In the genomic region with DNA sequence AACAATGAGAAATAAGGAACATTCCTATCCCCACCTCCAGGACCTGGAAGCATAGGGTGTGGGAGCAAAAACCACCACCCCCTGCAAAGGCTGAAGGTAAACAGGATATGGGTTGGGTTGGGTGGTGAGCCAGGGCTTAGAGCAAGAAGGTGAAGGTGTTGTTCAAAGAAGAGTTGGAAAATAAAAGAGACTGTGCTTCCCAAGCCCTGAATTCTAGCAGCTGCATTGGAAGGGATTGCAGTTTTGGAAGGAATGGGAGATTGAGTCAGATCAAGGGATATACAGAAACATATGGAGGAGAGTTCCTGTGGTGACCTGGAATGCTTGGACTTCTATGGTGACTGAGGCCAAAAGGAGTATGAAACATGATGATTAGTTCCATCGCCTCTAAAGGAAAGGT, we compare ENCODE assay signal across 15 cellular contexts. TPM values are rescaled to one million over a fixed set of nuclear protein-coding genes. Genes with fewer than 3 reads are reported as not detected.
DNase-seq lines count a peak whose midpoint lies in the region; ATAC-seq, FAIRE-seq and TF ChIP-seq lines count a peak whose summit lies in the region.
"Had no signal": no experiment of that assay in that cellular context is flagged by ENCODE, and none has a peak within 500 bp of the region (broad histone marks: within the 10 kb centered on the region; RNA-seq: fewer than 3 reads in every experiment).

No MANE protein-coding gene starts in this region.

- POLR2A ChIA-PET in CD4-positive, alpha-beta memory T cell (lab: Charles Lee; ENCODE audit: partially characterized antibody) = interaction anchor here (0.6 to 2.1 kb wide), 8 partner anchors 10 to 444 kb away, joined by 3 to 13 read pairs (median 4); partner anchors contain the start of gene MTAP

- no peak overlapping the region for H3K4me3 Mint-ChIP-seq in CD4-positive, alpha-beta memory T cell
- no peak overlapping the region for H3K4me3 Mint-ChIP-seq in type B pancreatic cell
- H3K4me3 Mint-ChIP-seq: activated naive CD8-positive, alpha-beta T cell had no signal

- FAIRE-seq in keratinocyte (lab: Jason Lieb, UNC) (peak; percentile 71), GM19239 (lab: Jason Lieb, UNC) (no peak), HTR-8/SVneo (lab: Jason Lieb, UNC) (no peak)

- no peaks in the 10 kb centered on the region for H3K9me3 ChIP-seq in CD4-positive, alpha-beta memory T cell (ENCODE audit: control insufficient read depth in 1 of 2, low read length in 2 of 2)
- H3K9me3 ChIP-seq in keratinocyte (ENCODE audit: control insufficient read depth, low read depth, low read length) = no peaks in the 10 kb centered on the region
- H3K9me3 ChIP-seq: transverse colon had no signal

- in situ Hi-C loops in brain microvascular endothelial cell (cut with HindIII; ENCODE audit: low pct_ligation_motif_present, low sequenced_read_pairs) = no loop called here

- CTCF ChIA-PET in CD4-positive, alpha-beta memory T cell (lab: Charles Lee; ENCODE audit: partially characterized antibody) = interaction anchor here (1.3 to 3.5 kb wide), 6 partner anchors 10 to 343 kb away, joined by 3 to 24 read pairs (median 4); no protein-coding TSS in a partner anchor

- ATAC-seq in Right ventricle myocardium inferior = no peak

- H3K27ac ChIP-seq in CD4-positive, alpha-beta memory T cell (ENCODE audit: low read depth, low read length) = no peak overlapping the region
- H3K27ac ChIP-seq in brain microvascular endothelial cell = no peak overlapping the region
- no peak overlapping the region for H3K27ac ChIP-seq in keratinocyte (ENCODE audit: control insufficient read depth, insufficient read depth, low read length)
- H3K27ac ChIP-seq: transverse colon had no signal

- H3K4me3 ChIP-seq in CD4-positive, alpha-beta memory T cell (ENCODE audit: low read length in 2 of 2) = peak overlapping the region in 1 of 2 donors; percentile 30
- H3K4me3 ChIP-seq in brain microvascular endothelial cell (ENCODE audit: low read depth, low read length) = no peak overlapping the region
- no peak overlapping the region for H3K4me3 ChIP-seq in keratinocyte (ENCODE audit: control insufficient read depth in 2 of 3, extremely low read depth in 1 of 3, insufficient read depth in 2 of 3, low read depth in 1 of 3, low read length in 3 of 3)
- H3K4me3 ChIP-seq: transverse colon had no signal

- intact Hi-C loops in CD4-positive, alpha-beta memory T cell (cut with micrococcal nuclease) = no loop called here
- intact Hi-C loops in Right ventricle myocardium inferior (cut with DNase I) = no loop called here

- no peaks in the 10 kb centered on the region for H3K36me3 Mint-ChIP-seq in CD4-positive, alpha-beta memory T cell
- no peaks in the 10 kb centered on the region for H3K36me3 Mint-ChIP-seq in type B pancreatic cell
- H3K36me3 Mint-ChIP-seq: activated naive CD8-positive, alpha-beta T cell had no signal

- no peak overlapping the region for H3K27ac Mint-ChIP-seq in CD4-positive, alpha-beta memory T cell
- no peak overlapping the region for H3K27ac Mint-ChIP-seq in type B pancreatic cell
- H3K27ac Mint-ChIP-seq: activated naive CD8-positive, alpha-beta T cell had no signal

- dilution Hi-C loops in keratinocyte (cut with MboI; ENCODE audit: extremely low pct_ligation_motif_present, low sequenced_read_pairs) = loop anchor here (25.0 kb wide), 1 partner anchor 215 kb away; no protein-coding TSS in a partner anchor

- H3K27me3 ChIP-seq in CD4-positive, alpha-beta memory T cell (ENCODE audit: insufficient read depth, low read length) = no peaks in the 10 kb centered on the region
- H3K27me3 ChIP-seq in brain microvascular endothelial cell (replicated peaks) = no peaks in the 10 kb centered on the region
- H3K27me3 ChIP-seq in keratinocyte (ENCODE audit: control insufficient read depth, extremely low read depth, insufficient read depth, low read length) = no peaks in the 10 kb centered on the region
- H3K27me3 ChIP-seq: transverse colon had no signal

- no peak for TF ChIP-seq CTCF in brain microvascular endothelial cell (IDR thresholded peaks at IDR 0.05; ENCODE audit: low read depth, low read length, missing control alignments)
- no peak for TF ChIP-seq CTCF in keratinocyte (optimal IDR thresholded peaks at IDR 0.05 in 1 of 3, IDR thresholded peaks at IDR 0.05 in 1 of 3, conservative IDR thresholded peaks at IDR 0.05 in 1 of 3; ENCODE audit: extremely low read depth in 1 of 3, insufficient read depth in 2 of 3, low read length in 3 of 3)
- no peak for TF ChIP-seq CTCF in type B pancreatic cell (conservative IDR thresholded peaks at IDR 0.05)

- H3K4me1 ChIP-seq in CD4-positive, alpha-beta memory T cell (ENCODE audit: insufficient read depth, low read length) = peaks cover 39% of the 10 kb centered on the region
- H3K4me1 ChIP-seq in keratinocyte (ENCODE audit: control insufficient read depth, extremely low read depth, insufficient read depth, low read length) = peaks cover 26% of the 10 kb centered on the region
- H3K4me1 ChIP-seq: transverse colon had no signal

- H3K4me1 Mint-ChIP-seq in CD4-positive, alpha-beta memory T cell = peaks cover 0 to 4% (median 3%) of the 10 kb centered on the region in 4 donors
- peaks cover 4% of the 10 kb centered on the region for H3K4me1 Mint-ChIP-seq in type B pancreatic cell (ENCODE audit: unreplicated experiment)

- H3K9ac ChIP-seq in keratinocyte (ENCODE audit: control insufficient read depth, extremely low read depth, insufficient read depth, low read length) = no peak overlapping the region

- H3K79me2 ChIP-seq in keratinocyte (ENCODE audit: control insufficient read depth, insufficient read depth, low read length) = no peaks in the 10 kb centered on the region

- no peaks in the 10 kb centered on the region for H3K9me3 Mint-ChIP-seq in CD4-positive, alpha-beta memory T cell
- H3K9me3 Mint-ChIP-seq in type B pancreatic cell = no peaks in the 10 kb centered on the region

- no peaks in the 10 kb centered on the region for H3K36me3 ChIP-seq in CD4-positive, alpha-beta memory T cell (ENCODE audit: insufficient read depth, low read length)
- H3K36me3 ChIP-seq in brain microvascular endothelial cell (replicated peaks) (no peaks in the 10 kb centered on the region), keratinocyte (ENCODE audit: control insufficient read depth in 2 of 2, extremely low read depth in 1 of 2, insufficient read depth in 2 of 2, low read length in 2 of 2) (no peaks in the 10 kb centered on the region)
- H3K36me3 ChIP-seq: transverse colon had no signal

- H3K9me1 ChIP-seq in keratinocyte (ENCODE audit: control insufficient read depth, extremely low read depth, insufficient read depth, low read length) = no peaks in the 10 kb centered on the region

- peak overlapping the region; percentile 49 for H3K4me2 ChIP-seq in keratinocyte (ENCODE audit: control insufficient read depth, extremely low read depth, insufficient read depth, low read depth, low read length)

- H2AFZ ChIP-seq in keratinocyte (ENCODE audit: control insufficient read depth, low read length) = peak overlapping the region; percentile 50

- H3K27me3 Mint-ChIP-seq in CD4-positive, alpha-beta memory T cell = no peaks in the 10 kb centered on the region
- H3K27me3 Mint-ChIP-seq in type B pancreatic cell = no peaks in the 10 kb centered on the region
- H3K27me3 Mint-ChIP-seq: activated naive CD8-positive, alpha-beta T cell had no signal

- H4K20me1 ChIP-seq in keratinocyte (ENCODE audit: control insufficient read depth, extremely low read depth, insufficient read depth, low read length) = no peaks in the 10 kb centered on the region

- peak in 3 of 5 donors; percentile 7 to 18 (median 12) for DNase-seq in CD4-positive, alpha-beta memory T cell
- peak; percentile 85 for DNase-seq in HT-29 (ENCODE audit: low spot score)
- peak; percentile 26 for DNase-seq in brain microvascular endothelial cell
- DNase-seq in keratinocyte (ENCODE audit: low read depth, low spot score) = no peak
- DNase-seq in GM19239 (ENCODE audit: insufficient read length, low spot score) = no peak
- DNase-seq in Right ventricle myocardium inferior (ENCODE audit: missing footprints) = no peak
- DNase-seq in HTR-8/SVneo (ENCODE audit: insufficient read length, low spot score) = no peak
- DNase-seq in type B pancreatic cell (ENCODE audit: extremely low spot score, unreplicated experiment) = no peak
- DNase-seq: activated CD8-positive, alpha-beta memory T cell treated with anti-CD3 and anti-CD28 coated beads, Interleukin-2, amount 50 U/mL, for 48 hours; DMS 273 treated with DMSO at 0.1 percent for 48 hours; GOT3; NCI-H510A treated with DMSO at 0.1 percent for 48 hours; Right ventricle myocardium superior; transverse colon had no signal

RNA-seq across cellular contexts. Expression of gene MTAP, which starts 24.7 kb away (rescaled TPM):
- total RNA-seq in CD4-positive, alpha-beta memory T cell = 10 to 100 TPM; 45.5 to 47.9 TPM
- polyA plus RNA-seq in CD4-positive, alpha-beta memory T cell = 10 to 100 TPM; 21.1 to 22.5 TPM
- 61.9 and 63.5 TPM in 2 replicates for total RNA-seq in HT-29 (2014; rRNA removed; shearing (Covaris generic))
- 24.5 to 50.3 TPM (median 48.7 TPM) in 3 replicates for polyA plus RNA-seq in keratinocyte
- 15.0 TPM for polyA plus RNA-seq in keratinocyte (2011; ENCODE audit: low read depth)
- 23.5 and 32.4 TPM in 2 replicates for polyA plus RNA-seq in keratinocyte (2011; cell fraction: cytosol; rRNA removed)
- polyA plus RNA-seq in keratinocyte (2011; cell fraction: nucleus; rRNA removed) = 44.3 and 51.4 TPM in 2 replicates
- polyA plus RNA-seq in keratinocyte (2012; ENCODE audit: low replicate concordance) = 16.7 and 39.8 TPM in 2 replicates
- 28.1 to 51.7 TPM (median 33.3 TPM) in 3 replicates for polyA minus RNA-seq in keratinocyte
- polyA minus RNA-seq in keratinocyte (2011; cell fraction: cytosol; rRNA and poly(A)+ RNA removed) = 40.3 TPM
- 30.6 and 76.9 TPM in 2 replicates for polyA minus RNA-seq in keratinocyte (2011; cell fraction: nucleus; rRNA and poly(A)+ RNA removed)
- total RNA-seq in Right ventricle myocardium inferior (20.4 TPM), type B pancreatic cell (ENCODE audit: low replicate concordance) (73.4 and 77.4 TPM in 2 replicates)

Comparison
In these comparisons a context has a peak if more than half of its experiments do, and no peak if none do; other contexts are left out.
1. DNase-seq: peak in CD4-positive, alpha-beta memory T cell (3 of 5), HT-29 (single experiment) and brain microvascular endothelial cell (single experiment); none in keratinocyte (single experiment), GM19239 (single experiment), Right ventricle myocardium inferior (single experiment), HTR-8/SVneo (single experiment) and type B pancreatic cell (single experiment).